21 cellular contexts compared by ENCODE assay signal in genomic region chr3:15053541-15053940, GRCh38.
"Had no signal": no experiment of that assay in that cellular context is flagged by ENCODE, and none has a peak within 500 bp of the region (broad histone marks: within the 10 kb centered on the region; RNA-seq: fewer than 3 reads in every experiment).

No MANE protein-coding gene starts in this region.

- H3K4me3 ChIP-seq: dorsolateral prefrontal cortex, sigmoid colon, thyroid gland had no signal

- H3K27me3 Mint-ChIP-seq: activated naive CD8-positive, alpha-beta T cell treated with anti-CD3 and anti-CD28 coated beads, Interleukin-2, amount 50 U/mL, for 24 hours; brain; T-cell had no signal

- H3K4me3 Mint-ChIP-seq: activated naive CD8-positive, alpha-beta T cell treated with anti-CD3 and anti-CD28 coated beads, Interleukin-2, amount 50 U/mL, for 24 hours; brain; stimulated activated effector memory CD8-positive, alpha-beta T cell treated with anti-CD3 and anti-CD28 coated beads, Interleukin-12 subunit alpha, Interleukin-12 subunit beta, amount 100 ng/mL, for 72 hours; T-cell had no signal

- H3K27ac Mint-ChIP-seq: activated naive CD8-positive, alpha-beta T cell treated with anti-CD3 and anti-CD28 coated beads, Interleukin-2, amount 50 U/mL, for 24 hours; stimulated activated effector memory CD8-positive, alpha-beta T cell treated with anti-CD3 and anti-CD28 coated beads, Interleukin-12 subunit alpha, Interleukin-12 subunit beta, amount 100 ng/mL, for 72 hours had no signal

- H3K9me3 Mint-ChIP-seq: stimulated activated effector memory CD8-positive, alpha-beta T cell treated with anti-CD3 and anti-CD28 coated beads, Interleukin-12 subunit alpha, Interleukin-12 subunit beta, amount 100 ng/mL, for 72 hours had no signal

- ATAC-seq: activated naive CD8-positive, alpha-beta T cell treated with anti-CD3 and anti-CD28 coated beads, Interleukin-2, amount 50 U/mL, for 24 hours; foreskin keratinocyte; left lobe of liver; stimulated activated effector memory CD8-positive, alpha-beta T cell treated with anti-CD3 and anti-CD28 coated beads, Interleukin-12 subunit alpha, Interleukin-12 subunit beta, amount 100 ng/mL, for 72 hours; T-cell had no signal

- DNase-seq: activated CD4-positive, alpha-beta T cell treated with anti-CD3 and anti-CD28 coated beads for 48 hours; activated CD4-positive, CD25-positive, alpha-beta regulatory T cell; activated CD8-positive, alpha-beta memory T cell treated with anti-CD3 and anti-CD28 coated beads for 24 hours; activated CD8-positive, alpha-beta memory T cell treated with anti-CD3 and anti-CD28 coated beads, Interleukin-2, amount 50 U/mL, for 48 hours; activated naive CD8-positive, alpha-beta T cell treated with anti-CD3 and anti-CD28 coated beads, Interleukin-2, amount 50 U/mL, for 24 hours; anterior cingulate cortex; central memory CD4-positive, alpha-beta T cell; dorsolateral prefrontal cortex; foreskin keratinocyte; kidney; midbrain; occipital lobe; posterior cingulate gyrus; sigmoid colon; stimulated activated CD4-positive, alpha-beta T cell treated with anti-CD3 and anti-CD28 coated beads, Interleukin-4, amount 100 ng/mL, for 24 hours; T-cell; T-helper 9 cell; thyroid gland had no signal
